In genomic region chr1:121232445-121233125, GRCh38 we compare ENCODE assay signal across 7 cellular contexts. TPM values are rescaled to one million over a fixed set of nuclear protein-coding genes. Genes with fewer than 3 reads are reported as not detected.
DNase-seq lines count a peak whose midpoint lies in the region; ATAC-seq and TF ChIP-seq lines count a peak whose summit lies in the region.
"Not testable (repeated sequence)": the region's sequence is repeated elsewhere in the genome, so short reads cannot be mapped to it uniquely, and the experiment has no call there.

No MANE protein-coding gene starts in this region.

- CTCF ChIA-PET in HEK293 (lab: Yijun Ruan, JAX), result not testable (repeated sequence)

- TF ChIP-seq CTCF in HEK293 (tag by site-specific recombination; IDR thresholded peaks at IDR 0.05), result not testable (repeated sequence)

- H3K27ac ChIP-seq in HEK293 (ENCODE audit: extremely low read depth, low read depth, low read length), result not testable (repeated sequence)

- POLR2A ChIA-PET in HEK293 (lab: Yijun Ruan, JAX), result not testable (repeated sequence)

- ATAC-seq in GM18858 (IDR thresholded peaks at IDR 0.05; ENCODE audit: unreplicated experiment) (peak; percentile 78), GM19463 (IDR thresholded peaks at IDR 0.05; ENCODE audit: unreplicated experiment) (peak; percentile 77), HG03064 (IDR thresholded peaks at IDR 0.05; ENCODE audit: low read depth, unreplicated experiment) (peak; percentile 71), HG03571 (IDR thresholded peaks at IDR 0.05; ENCODE audit: unreplicated experiment) (peak; percentile 59), T-helper 17 cell (peak; percentile 35)
- ATAC-seq in effector memory CD8-positive, alpha-beta T cell (replicated peaks), result peak; percentile 32

- not testable (repeated sequence) for H3K27ac Mint-ChIP-seq in T-helper 17 cell; effector memory CD8-positive, alpha-beta T cell

- DNase-seq in T-helper 17 cell; effector memory CD8-positive, alpha-beta T cell: not testable (repeated sequence)

- not testable (repeated sequence) for H3K4me1 Mint-ChIP-seq in T-helper 17 cell; effector memory CD8-positive, alpha-beta T cell (ENCODE audit: low read depth in 2 of 2)

- H3K9me3 Mint-ChIP-seq in effector memory CD8-positive, alpha-beta T cell, result not testable (repeated sequence)

- H3K36me3 ChIP-seq in HEK293 (ENCODE audit: control insufficient read depth in 2 of 2, insufficient read depth in 1 of 2, low read length in 2 of 2), result not testable (repeated sequence)

- H3K4me3 Mint-ChIP-seq in T-helper 17 cell; effector memory CD8-positive, alpha-beta T cell: not testable (repeated sequence)

- H3K4me3 ChIP-seq in HEK293 (ENCODE audit: low read depth, low read length), result not testable (repeated sequence)

- not testable (repeated sequence) for H3K9me3 ChIP-seq in HEK293 (ENCODE audit: control insufficient read depth, insufficient read depth, low read depth, low read length); T-helper 17 cell (ENCODE audit: control insufficient read depth, low read length, poor library complexity, severe bottlenecking)

- H3K27me3 Mint-ChIP-seq in T-helper 17 cell; effector memory CD8-positive, alpha-beta T cell: not testable (repeated sequence)

- H3K4me1 ChIP-seq in HEK293 (ENCODE audit: control insufficient read depth, insufficient read depth, low read length), result not testable (repeated sequence)

- not testable (repeated sequence) for H3K36me3 Mint-ChIP-seq in T-helper 17 cell (ENCODE audit: low read depth); effector memory CD8-positive, alpha-beta T cell (ENCODE audit: insufficient read depth)

TF ChIP-seq in HEK293, 187 proteins besides CTCF, POLR2A, EP300 and RAD21:
- peak; percentile 29; the same call in 1 of the 2 replicates for TF ChIP-seq ZBTB44 (tag by site-specific recombination; IDR thresholded peaks at IDR 0.05)

RNA-seq across cellular contexts. Expression of gene SRGAP2C, which starts 47.8 kb away (rescaled TPM):
- 10 to 100 TPM; 19.7 to 31.7 TPM for total RNA-seq in T-helper 17 cell

RNA-seq across cellular contexts. Expression of gene FAM72B, which starts 48.4 kb away (rescaled TPM):
- 1 to 10 TPM in 1 of 2 donors, under 1 TPM in 1; 0.35 to 2.2 TPM for total RNA-seq in T-helper 17 cell
